In the genomic region with DNA sequence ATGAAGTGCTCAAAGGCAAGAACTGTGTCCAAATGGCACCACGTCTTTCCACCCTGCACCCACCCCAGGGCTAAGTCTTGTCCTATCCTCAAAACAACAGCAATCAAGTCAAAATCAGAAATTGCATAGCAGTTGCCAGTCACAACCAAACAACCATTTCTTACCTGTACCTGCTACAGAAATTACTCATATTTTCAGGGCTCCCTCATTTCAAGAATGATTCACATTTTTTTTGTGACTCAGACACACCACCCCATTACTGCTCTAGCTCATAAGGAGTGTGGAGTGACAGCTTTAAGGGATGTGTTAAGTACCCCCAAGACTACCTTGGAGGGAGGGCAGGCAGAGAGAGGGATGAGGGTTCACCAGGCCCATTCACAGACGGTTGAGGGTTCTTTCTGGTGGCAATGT, we compare ENCODE assay signal across 10 cellular contexts.
DNase-seq lines count a peak whose midpoint lies in the region; ATAC-seq, FAIRE-seq and TF ChIP-seq lines count a peak whose summit lies in the region.
"Had no signal": no experiment of that assay in that cellular context is flagged by ENCODE, and none has a peak within 500 bp of the region (broad histone marks: within the 10 kb centered on the region; RNA-seq: fewer than 3 reads in every experiment).

No MANE protein-coding gene starts in this region.

- FAIRE-seq in keratinocyte (lab: Jason Lieb, UNC) = peak; percentile 83

- BruUV-seq in PC-9 (replicated peaks; lab: Mats Ljungman, UMichigan) = no TSS peak

- no peak overlapping the region for H3K4me3 ChIP-seq in GM12865 (ENCODE audit: low read depth, low read length)
- H3K4me3 ChIP-seq in PC-9 = no peak overlapping the region; the same call in 1 of the 2 replicates
- H3K4me3 ChIP-seq in keratinocyte (ENCODE audit: control insufficient read depth in 2 of 3, extremely low read depth in 1 of 3, insufficient read depth in 2 of 3, low read depth in 1 of 3, low read length in 3 of 3) = no peak overlapping the region
- H3K4me3 ChIP-seq in H7 (ENCODE audit: insufficient read depth, low read depth, low read length) = no peak overlapping the region
- H3K4me3 ChIP-seq: Peyer's patch had no signal

- CTCF ChIA-PET in PC-9 (lab: Charles Lee) = no interaction called here

- peaks cover 29% of the 10 kb centered on the region for H3F3A ChIP-seq in PC-9 (ENCODE audit: insufficient read depth, low read depth)

- H3K9me2 ChIP-seq in PC-9 (ENCODE audit: insufficient read depth) = no peaks in the 10 kb centered on the region

- H3K9me3 ChIP-seq in PC-9 (ENCODE audit: insufficient read depth, low read depth) (no peaks in the 10 kb centered on the region), keratinocyte (ENCODE audit: control insufficient read depth, low read depth, low read length) (no peaks in the 10 kb centered on the region)
- H3K9me3 ChIP-seq: Peyer's patch had no signal

- no peaks in the 10 kb centered on the region for H3K9me1 ChIP-seq in keratinocyte (ENCODE audit: control insufficient read depth, extremely low read depth, insufficient read depth, low read length)

- H4K20me1 ChIP-seq in PC-9 (ENCODE audit: insufficient read depth) = no peaks in the 10 kb centered on the region
- H4K20me1 ChIP-seq in keratinocyte (ENCODE audit: control insufficient read depth, extremely low read depth, insufficient read depth, low read length) = no peaks in the 10 kb centered on the region

- H3K79me2 ChIP-seq in PC-9 (ENCODE audit: low read depth) = peaks cover 44% of the 10 kb centered on the region
- H3K79me2 ChIP-seq in keratinocyte (ENCODE audit: control insufficient read depth, insufficient read depth, low read length) = peaks cover 8% of the 10 kb centered on the region

- ATAC-seq in GM21619 (IDR thresholded peaks at IDR 0.05; ENCODE audit: unreplicated experiment) = peak; percentile 73

- TF ChIP-seq CTCF in GM12865 (IDR thresholded peaks at IDR 0.05; ENCODE audit: insufficient read depth, low read depth, low read length, missing control alignments) (no peak), PC-9 (conservative IDR thresholded peaks at IDR 0.05) (no peak), keratinocyte (optimal IDR thresholded peaks at IDR 0.05 in 1 of 3, IDR thresholded peaks at IDR 0.05 in 1 of 3, conservative IDR thresholded peaks at IDR 0.05 in 1 of 3; ENCODE audit: extremely low read depth in 1 of 3, insufficient read depth in 2 of 3, low read length in 3 of 3) (no peak)

- no peaks in the 10 kb centered on the region for H3K36me3 ChIP-seq in PC-9 (ENCODE audit: low read depth)
- peaks cover 0 to 2% of the 10 kb centered on the region in 2 experiments for H3K36me3 ChIP-seq in keratinocyte (ENCODE audit: control insufficient read depth in 2 of 2, extremely low read depth in 1 of 2, insufficient read depth in 2 of 2, low read length in 2 of 2)
- no peaks in the 10 kb centered on the region for H3K36me3 ChIP-seq in H7 (replicated peaks; ENCODE audit: control insufficient read depth, insufficient read depth, low read length)
- H3K36me3 ChIP-seq: Peyer's patch had no signal

- intact Hi-C loops in PC-9 (cut with micrococcal nuclease; ENCODE audit: unreplicated experiment) = loop anchor here (2.0 to 5.0 kb wide), 2 partner anchors 63 to 113 kb away; no protein-coding TSS in a partner anchor

- H3K4me2 ChIP-seq in PC-9 = peak overlapping the region; percentile 72
- peak overlapping the region; percentile 68 for H3K4me2 ChIP-seq in keratinocyte (ENCODE audit: control insufficient read depth, extremely low read depth, insufficient read depth, low read depth, low read length)

- POLR2A ChIA-PET in PC-9 (lab: Charles Lee; ENCODE audit: unreplicated experiment) = interaction anchor here (0.6 kb wide), 1 partner anchor 405 kb away, joined by 11 read pairs; no protein-coding TSS in a partner anchor

- no peaks in the 10 kb centered on the region for H3K27me3 ChIP-seq in PC-9 (ENCODE audit: insufficient read depth, low read depth)
- no peaks in the 10 kb centered on the region for H3K27me3 ChIP-seq in keratinocyte (ENCODE audit: control insufficient read depth, extremely low read depth, insufficient read depth, low read length)
- H3K27me3 ChIP-seq in H7 (ENCODE audit: control insufficient read depth, insufficient read depth, low read length) = no peaks in the 10 kb centered on the region
- H3K27me3 ChIP-seq: Peyer's patch had no signal

- H2AFZ ChIP-seq in PC-9 = no peak overlapping the region
- no peak overlapping the region for H2AFZ ChIP-seq in keratinocyte (ENCODE audit: control insufficient read depth, low read length)

- DNase-seq in GM12865 (ENCODE audit: low read depth) (peak; percentile 84), PC-9 (peak in 1 of 2 experiments; percentile 64), keratinocyte (ENCODE audit: low read depth, low spot score) (peak; percentile 40), hypothalamus (lab: John Stamatoyannopoulos, UW) (no peak), putamen (ENCODE audit: low spot score) (no peak), H7 (no peak), COLO829 (ENCODE audit: low spot score) (no peak)
- DNase-seq: immature natural killer cell, Peyer's patch had no signal

- peak overlapping the region; percentile 74 for H3K9ac ChIP-seq in keratinocyte (ENCODE audit: control insufficient read depth, extremely low read depth, insufficient read depth, low read length)

- H3K4me1 ChIP-seq in PC-9 (replicated peaks; ENCODE audit: insufficient read depth) = peaks cover 39% of the 10 kb centered on the region
- H3K4me1 ChIP-seq in keratinocyte (ENCODE audit: control insufficient read depth, extremely low read depth, insufficient read depth, low read length) = peaks cover 31% of the 10 kb centered on the region

- H3K27ac ChIP-seq in PC-9 (peak overlapping the region; percentile 93), keratinocyte (ENCODE audit: control insufficient read depth, insufficient read depth, low read length) (peak overlapping the region; percentile 97)
- H3K27ac ChIP-seq: Peyer's patch had no signal

- dilution Hi-C loops in keratinocyte (cut with MboI; ENCODE audit: extremely low pct_ligation_motif_present, low sequenced_read_pairs) = no loop called here

Comparison
In these comparisons a context has a peak if more than half of its experiments do, and no peak if none do; other contexts are left out.
1. DNase-seq: peak in GM12865 (single experiment) and keratinocyte (single experiment); none in hypothalamus (0 of 51), putamen (single experiment), H7 (single experiment) and COLO829 (single experiment).